Comparison of ENCODE assay signal across 17 cellular contexts in the genomic region with DNA sequence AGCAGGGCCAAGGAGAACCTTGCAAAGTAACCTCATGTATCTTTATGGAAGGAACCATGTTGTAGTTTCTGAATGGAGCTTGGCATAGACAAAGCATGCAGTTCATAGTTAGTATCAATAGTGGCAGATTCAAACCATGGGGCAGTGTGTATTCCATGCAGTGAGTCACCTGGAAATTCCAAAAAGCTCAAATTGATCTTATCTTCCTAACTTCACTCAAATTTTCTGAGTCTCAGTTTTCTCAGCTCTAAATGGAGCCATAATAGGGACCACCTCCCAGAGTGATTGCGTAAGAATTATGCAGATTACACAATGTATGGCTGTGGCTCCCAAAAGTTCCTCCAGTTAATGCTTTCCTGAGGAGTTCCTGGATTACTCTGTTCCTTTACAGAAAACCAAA.
"Had no signal": no experiment of that assay in that cellular context is flagged by ENCODE, and none has a peak within 500 bp of the region (broad histone marks: within the 10 kb centered on the region; RNA-seq: fewer than 3 reads in every experiment).

No MANE protein-coding gene starts in this region.

- H3K36me3 ChIP-seq: adrenal gland, left ventricle myocardium inferior, upper lobe of right lung had no signal

- H3K9me3 ChIP-seq: upper lobe of right lung had no signal

- H3K4me3 Mint-ChIP-seq: activated B cell treated with CpG ODN at 0.5 μM for 24 hours; activated CD4-positive, alpha-beta T cell treated with anti-CD3 and anti-CD28 coated beads, Interleukin-2, amount 10 ng/mL, durations not matched to agents 7 days and 5 days; activated naive CD4-positive, alpha-beta T cell treated with anti-CD3 and anti-CD28 coated beads, Interleukin-2, amount 10 ng/mL, durations not matched to agents 7 days and 5 days; activated T-helper 17 cell treated with anti-CD3 and anti-CD28 coated beads, Interleukin-2, amount 50 U/mL, for 72 hours; central memory CD8-positive, alpha-beta T cell; nephron progenitor cell had no signal

- H3K4me1 Mint-ChIP-seq: activated B cell treated with CpG ODN at 0.5 μM for 24 hours; activated CD4-positive, alpha-beta T cell treated with anti-CD3 and anti-CD28 coated beads, Interleukin-2, amount 10 ng/mL, durations not matched to agents 7 days and 5 days; activated naive CD4-positive, alpha-beta T cell treated with anti-CD3 and anti-CD28 coated beads, Interleukin-2, amount 10 ng/mL, durations not matched to agents 7 days and 5 days; activated T-helper 17 cell treated with anti-CD3 and anti-CD28 coated beads, Interleukin-2, amount 50 U/mL, for 72 hours; central memory CD8-positive, alpha-beta T cell had no signal

- H3K27ac ChIP-seq: adrenal gland, left ventricle myocardium inferior, upper lobe of right lung had no signal

- H3K27me3 ChIP-seq: adrenal gland, upper lobe of right lung had no signal

- H3K36me3 Mint-ChIP-seq: activated naive CD4-positive, alpha-beta T cell treated with anti-CD3 and anti-CD28 coated beads, Interleukin-2, amount 10 ng/mL, durations not matched to agents 7 days and 5 days had no signal

- H3K27ac Mint-ChIP-seq: activated B cell treated with CpG ODN at 0.5 μM for 24 hours; activated CD4-positive, alpha-beta T cell treated with anti-CD3 and anti-CD28 coated beads, Interleukin-2, amount 10 ng/mL, durations not matched to agents 7 days and 5 days; activated naive CD4-positive, alpha-beta T cell treated with anti-CD3 and anti-CD28 coated beads, Interleukin-2, amount 10 ng/mL, durations not matched to agents 7 days and 5 days; activated T-helper 17 cell treated with anti-CD3 and anti-CD28 coated beads, Interleukin-2, amount 50 U/mL, for 72 hours; nephron progenitor cell had no signal

- H3K27me3 Mint-ChIP-seq: activated B cell treated with CpG ODN at 0.5 μM for 24 hours; activated CD4-positive, alpha-beta T cell treated with anti-CD3 and anti-CD28 coated beads, Interleukin-2, amount 10 ng/mL, durations not matched to agents 7 days and 5 days; activated naive CD4-positive, alpha-beta T cell treated with anti-CD3 and anti-CD28 coated beads, Interleukin-2, amount 10 ng/mL, durations not matched to agents 7 days and 5 days; central memory CD8-positive, alpha-beta T cell had no signal

- DNase-seq: activated B cell treated with CpG ODN at 0.5 μM for 24 hours; activated CD4-positive, alpha-beta T cell treated with anti-CD3 and anti-CD28 coated beads, Interleukin-2, amount 10 ng/mL, durations not matched to agents 7 days and 5 days; activated CD8-positive, alpha-beta memory T cell treated with anti-CD3 and anti-CD28 coated beads for 24 hours; activated naive CD4-positive, alpha-beta T cell treated with anti-CD3 and anti-CD28 coated beads, Interleukin-2, amount 10 ng/mL, durations not matched to agents 7 days and 5 days; activated T-cell treated with anti-CD3 and anti-CD28 coated beads for 4 hours; adrenal gland; effector memory CD4-positive, alpha-beta T cell; erythroblast; head of caudate nucleus; left ventricle myocardium inferior; mesendoderm; nephron progenitor cell; stimulated activated CD4-positive, alpha-beta T cell treated with anti-CD3 and anti-CD28 coated beads, Interleukin-2, amount 100 ng/mL, for 48 hours; stimulated activated naive CD8-positive, alpha-beta T cell treated with anti-CD3 and anti-CD28 coated beads, Interleukin-15, Interleukin-2, amounts not matched to agents 100 U/mL and 50 U/mL, for 24 hours; upper lobe of right lung had no signal

- H3K4me3 ChIP-seq: adrenal gland, left ventricle myocardium inferior, upper lobe of right lung had no signal

- H3K4me1 ChIP-seq: adrenal gland, left ventricle myocardium inferior, upper lobe of right lung had no signal

- ATAC-seq: activated T-helper 17 cell treated with anti-CD3 and anti-CD28 coated beads, Interleukin-2, amount 50 U/mL, for 72 hours; stimulated activated naive CD8-positive, alpha-beta T cell treated with anti-CD3 and anti-CD28 coated beads, Interleukin-15, Interleukin-2, amounts not matched to agents 100 U/mL and 50 U/mL, for 24 hours; upper lobe of right lung had no signal
